Comparison of ENCODE assay signal across 1 cellular context in genomic region chr1:32023351-32023750, GRCh38.
TF ChIP-seq lines count a peak whose summit lies in the region.

No MANE protein-coding gene starts in this region.

TF ChIP-seq in HepG2, 621 proteins besides CTCF, POLR2A, EP300 and RAD21:
- TF ChIP-seq THAP9 (CRISPR knock-in tag; IDR thresholded peaks at IDR 0.05; ENCODE audit: borderline replicate concordance) (no peak), ERF (CRISPR knock-in tag; IDR thresholded peaks at IDR 0.05) (no peak), ZNF83 (CRISPR knock-in tag; IDR thresholded peaks at IDR 0.05; ENCODE audit: borderline replicate concordance) (no peak), ARID3A (IDR thresholded peaks at IDR 0.05; ENCODE audit: low read depth, low read length) (no peak), YY1 (IDR thresholded peaks at IDR 0.05; ENCODE audit: insufficient read depth, insufficient replicate concordance, low read depth, low read length) (no peak)
